8 cellular contexts compared by ENCODE assay signal in the genomic region with DNA sequence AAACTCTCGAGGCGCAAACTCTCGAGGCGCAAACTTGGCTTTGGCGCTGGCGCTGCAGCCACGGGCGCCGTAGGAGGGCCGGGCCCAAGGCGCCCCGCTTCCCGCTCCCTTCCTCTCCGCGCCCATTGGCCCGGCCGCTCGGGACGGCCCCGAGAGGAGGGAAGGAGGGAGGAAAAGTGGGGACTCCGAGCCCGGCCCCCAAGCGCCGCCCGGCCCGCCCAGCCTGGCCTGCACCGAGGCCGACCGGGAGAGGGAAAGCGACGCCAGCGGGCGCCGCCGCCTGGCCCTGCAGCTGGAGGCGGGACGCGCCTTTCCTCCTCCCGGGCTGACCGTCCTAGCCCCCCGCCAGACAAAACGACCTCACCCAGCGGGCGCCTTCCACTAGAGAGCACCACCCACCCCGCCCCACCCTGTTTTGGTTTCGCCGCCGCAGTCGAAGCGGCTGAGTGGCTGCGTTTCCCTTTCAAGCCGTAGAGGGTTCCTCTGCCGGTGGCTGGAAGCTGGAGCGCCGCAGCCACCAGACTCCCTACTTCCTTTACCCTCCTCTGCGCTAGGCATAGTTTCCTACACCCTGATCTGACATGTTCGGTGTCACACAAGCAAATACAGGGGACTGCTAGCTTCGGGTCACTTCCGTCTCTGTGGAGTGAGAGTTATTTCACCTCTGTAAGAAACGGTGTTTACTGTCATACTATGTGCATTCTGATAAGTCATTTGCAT. TPM values are rescaled to one million over a fixed set of nuclear protein-coding genes. Genes with fewer than 3 reads are reported as not detected.
A peak's percentile ranks its signal among the peaks of the same experiment; 100 is the strongest.
DNase-seq lines count a peak whose midpoint lies in the region; ATAC-seq lines count a peak whose summit lies in the region.

A gene with protein sequence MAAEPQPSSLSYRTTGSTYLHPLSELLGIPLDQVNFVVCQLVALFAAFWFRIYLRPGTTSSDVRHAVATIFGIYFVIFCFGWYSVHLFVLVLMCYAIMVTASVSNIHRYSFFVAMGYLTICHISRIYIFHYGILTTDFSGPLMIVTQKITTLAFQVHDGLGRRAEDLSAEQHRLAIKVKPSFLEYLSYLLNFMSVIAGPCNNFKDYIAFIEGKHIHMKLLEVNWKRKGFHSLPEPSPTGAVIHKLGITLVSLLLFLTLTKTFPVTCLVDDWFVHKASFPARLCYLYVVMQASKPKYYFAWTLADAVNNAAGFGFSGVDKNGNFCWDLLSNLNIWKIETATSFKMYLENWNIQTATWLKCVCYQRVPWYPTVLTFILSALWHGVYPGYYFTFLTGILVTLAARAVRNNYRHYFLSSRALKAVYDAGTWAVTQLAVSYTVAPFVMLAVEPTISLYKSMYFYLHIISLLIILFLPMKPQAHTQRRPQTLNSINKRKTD (minus strand): TSS at position 78 of the 720 bp plus-strand sequence. CDS start 235 bp downstream, outside the sequence.

- peak within 1 kb of the TSS; percentile 85 for H3K4me3 ChIP-seq in HUES6 (ENCODE audit: low read depth, low read length)

- peak; percentile 92 for DNase-seq in DMS114 treated with DMSO at 0.1 percent for 48 hours (lab: John Stamatoyannopoulos, UW; ENCODE audit: unreplicated experiment)
- peak; percentile 95 for DNase-seq in OCI-M1 (lab: John Stamatoyannopoulos, UW)
- DNase-seq in activated T-cell treated with anti-CD3 and anti-CD28 coated beads, Interleukin-2, amount 50 U/mL, for 72 hours = peak; percentile 60 to 72
- peak; percentile 95 for DNase-seq in fibroblast of gingiva (ENCODE audit: low read depth)
- peak in 8 of 10 donors; percentile 16 to 49 (median 31) for DNase-seq in naive thymus-derived CD8-positive, alpha-beta T cell
- DNase-seq in stimulated activated naive CD4-positive, alpha-beta T cell treated with Interleukin-2 at 50 U/mL for 16 hours (lab: John Stamatoyannopoulos, UW) = peak; percentile 67

- H3K27me3 ChIP-seq in HUES6 (ENCODE audit: control insufficient read depth, insufficient read depth, low read length) = peaks cover 10% of the 10 kb centered on the region

- H3K4me3 Mint-ChIP-seq in activated T-cell treated with anti-CD3 and anti-CD28 coated beads, Interleukin-2, amount 50 U/mL, for 72 hours = peak within 1 kb of the TSS; percentile 89 to 98
- peak within 1 kb of the TSS; percentile 88 to 97 (median 92) for H3K4me3 Mint-ChIP-seq in naive thymus-derived CD8-positive, alpha-beta T cell

- H3K27ac Mint-ChIP-seq in activated T-cell treated with anti-CD3 and anti-CD28 coated beads, Interleukin-2, amount 50 U/mL, for 72 hours = peak within 1 kb of the TSS; percentile 98
- H3K27ac Mint-ChIP-seq in naive thymus-derived CD8-positive, alpha-beta T cell = peak within 1 kb of the TSS; percentile 39 to 94 (median 86)

- H3K36me3 Mint-ChIP-seq in activated T-cell treated with anti-CD3 and anti-CD28 coated beads, Interleukin-2, amount 50 U/mL, for 72 hours (ENCODE audit: insufficient read depth in 2 of 2) = peaks cover 0 to 1% of the 10 kb centered on the region in 2 donors
- no peaks in the 10 kb centered on the region for H3K36me3 Mint-ChIP-seq in naive thymus-derived CD8-positive, alpha-beta T cell

- peak within 1 kb of the TSS; percentile 75 for H3K9ac ChIP-seq in HUES6 (ENCODE audit: low read length)

- no peaks in the 10 kb centered on the region for H3K36me3 ChIP-seq in HUES6 (ENCODE audit: control insufficient read depth, insufficient read depth, low read length)

- POLR2A ChIA-PET in naive thymus-derived CD8-positive, alpha-beta T cell (lab: Charles Lee) = interaction anchor here (0.6 to 0.8 kb wide), 3 partner anchors 107 to 323 kb away, joined by 3 to 4 read pairs (median 3); no protein-coding TSS in a partner anchor

- H3K4me1 ChIP-seq in HUES6 (ENCODE audit: control insufficient read depth, insufficient read depth, low read length) = peaks cover 21% of the 10 kb centered on the region

- peak; percentile 85 for ATAC-seq in GM21515 (IDR thresholded peaks at IDR 0.05; ENCODE audit: unreplicated experiment)
- ATAC-seq in activated T-cell treated with anti-CD3 and anti-CD28 coated beads, Interleukin-2, amount 50 U/mL, for 72 hours (replicated peaks in 1 of 2) = peak; percentile 81 to 84
- ATAC-seq in naive thymus-derived CD8-positive, alpha-beta T cell = peak; percentile 83 to 85

- H3K4me1 Mint-ChIP-seq in activated T-cell treated with anti-CD3 and anti-CD28 coated beads, Interleukin-2, amount 50 U/mL, for 72 hours (ENCODE audit: low read depth) = peaks cover 42% of the 10 kb centered on the region
- peaks cover 7 to 41% (median 27%) of the 10 kb centered on the region in 4 donors for H3K4me1 Mint-ChIP-seq in naive thymus-derived CD8-positive, alpha-beta T cell

- no peak within 1 kb of the TSS for H3K27ac ChIP-seq in HUES6 (ENCODE audit: low read depth, low read length)

- no peaks in the 10 kb centered on the region for H3K27me3 Mint-ChIP-seq in activated T-cell treated with anti-CD3 and anti-CD28 coated beads, Interleukin-2, amount 50 U/mL, for 72 hours (ENCODE audit: low read depth)
- H3K27me3 Mint-ChIP-seq in naive thymus-derived CD8-positive, alpha-beta T cell = peaks cover 0 to 2% (median 0%) of the 10 kb centered on the region in 5 donors

- no peaks in the 10 kb centered on the region for H3K9me3 ChIP-seq in HUES6 (ENCODE audit: control insufficient read depth, insufficient read depth, low read depth, low read length)

- no peaks in the 10 kb centered on the region for H3K9me3 Mint-ChIP-seq in activated T-cell treated with anti-CD3 and anti-CD28 coated beads, Interleukin-2, amount 50 U/mL, for 72 hours
- no peaks in the 10 kb centered on the region for H3K9me3 Mint-ChIP-seq in naive thymus-derived CD8-positive, alpha-beta T cell

RNA-seq across cellular contexts. Expression of the gene that starts here (rescaled TPM):
- total RNA-seq in activated T-cell treated with anti-CD3 and anti-CD28 coated beads, Interleukin-2, amount 50 U/mL, for 72 hours = 10 to 100 TPM; 11.2 to 12.3 TPM
- 1 to 10 TPM; 3.0 to 3.5 TPM for total RNA-seq in naive thymus-derived CD8-positive, alpha-beta T cell
- under 1 TPM; 0.14 to 0.60 (median 0.27) TPM for polyA plus RNA-seq in naive thymus-derived CD8-positive, alpha-beta T cell

Comparison
In these comparisons a context has a peak if more than half of its experiments do, and no peak if none do; other contexts are left out.
1. DNase-seq: peak in every context shown above with its lines; median percentile 95 in OCI-M1; 95 in fibroblast of gingiva; 92 in DMS114 treated with DMSO at 0.1 percent for 48 hours; 67 in stimulated activated naive CD4-positive, alpha-beta T cell treated with Interleukin-2 at 50 U/mL for 16 hours; 66 in activated T-cell treated with anti-CD3 and anti-CD28 coated beads, Interleukin-2, amount 50 U/mL, for 72 hours; 31 in naive thymus-derived CD8-positive, alpha-beta T cell.